In genomic region chr2:223101340-223102039, GRCh38 we compare ENCODE assay signal across 8 cellular contexts. TPM values are rescaled to one million over a fixed set of nuclear protein-coding genes. Genes with fewer than 3 reads are reported as not detected.
DNase-seq lines count a peak whose midpoint lies in the region; ATAC-seq and TF ChIP-seq lines count a peak whose summit lies in the region.

No MANE protein-coding gene starts in this region.

- H3K27ac ChIP-seq in left ventricle myocardium inferior (replicated peaks) = peak overlapping the region; percentile 47
- no peak overlapping the region for H3K27ac ChIP-seq in upper lobe of left lung

- ATAC-seq in GM19452 (IDR thresholded peaks at IDR 0.05; ENCODE audit: unreplicated experiment) = peak; percentile 68
- ATAC-seq in HG03432 (IDR thresholded peaks at IDR 0.05; ENCODE audit: unreplicated experiment) = peak; percentile 86
- ATAC-seq in upper lobe of left lung (ENCODE audit: low FRiP score in 2 of 2) = peak; percentile 38 to 62
- ATAC-seq in activated CD8-positive, alpha-beta T cell treated with anti-CD3 and anti-CD28 coated beads, Interleukin-2, amount 10 ng/mL, durations not matched to agents 7 days and 5 days = no peak

- CTCF ChIA-PET in activated CD8-positive, alpha-beta T cell treated with anti-CD3 and anti-CD28 coated beads, Interleukin-2, amount 10 ng/mL, durations not matched to agents 7 days and 5 days (lab: Charles Lee) = interaction anchor here (1.6 kb wide), 1 partner anchor 129 kb away, joined by 5 read pairs; no protein-coding TSS in a partner anchor

- 48 to 51% methylated on average over 4 of the region's 4 CpGs for WGBS in upper lobe of left lung, 2 donors

- no peaks in the 10 kb centered on the region for H3K9me3 Mint-ChIP-seq in activated CD8-positive, alpha-beta T cell treated with anti-CD3 and anti-CD28 coated beads, Interleukin-2, amount 10 ng/mL, durations not matched to agents 7 days and 5 days (ENCODE audit: insufficient read depth)

- no peak for TF ChIP-seq POLR2A in upper lobe of left lung (IDR thresholded peaks at IDR 0.05)

- no peaks in the 10 kb centered on the region for H3K27me3 Mint-ChIP-seq in activated CD8-positive, alpha-beta T cell treated with anti-CD3 and anti-CD28 coated beads, Interleukin-2, amount 10 ng/mL, durations not matched to agents 7 days and 5 days (ENCODE audit: low read depth)

- no peak overlapping the region for H3K27ac Mint-ChIP-seq in activated CD8-positive, alpha-beta T cell treated with anti-CD3 and anti-CD28 coated beads, Interleukin-2, amount 10 ng/mL, durations not matched to agents 7 days and 5 days

- H3K4me1 Mint-ChIP-seq in activated CD8-positive, alpha-beta T cell treated with anti-CD3 and anti-CD28 coated beads, Interleukin-2, amount 10 ng/mL, durations not matched to agents 7 days and 5 days (ENCODE audit: low read depth) = no peaks in the 10 kb centered on the region

- H3K9me3 ChIP-seq in left ventricle myocardium inferior (replicated peaks) = no peaks in the 10 kb centered on the region
- no peaks in the 10 kb centered on the region for H3K9me3 ChIP-seq in upper lobe of left lung

- POLR2A ChIA-PET in activated CD8-positive, alpha-beta T cell treated with anti-CD3 and anti-CD28 coated beads, Interleukin-2, amount 10 ng/mL, durations not matched to agents 7 days and 5 days (lab: Charles Lee) = no interaction called here

- no peak for TF ChIP-seq EP300 in upper lobe of left lung (IDR thresholded peaks at IDR 0.05)

- no peak overlapping the region for H3K4me3 Mint-ChIP-seq in activated CD8-positive, alpha-beta T cell treated with anti-CD3 and anti-CD28 coated beads, Interleukin-2, amount 10 ng/mL, durations not matched to agents 7 days and 5 days

- peak; percentile 58 for DNase-seq in DMS153 treated with DMSO at 0.1 percent for 48 hours (lab: John Stamatoyannopoulos, UW; ENCODE audit: unreplicated experiment)
- peak; percentile 66 for DNase-seq in SHP77 treated with DMSO at 0.1 percent for 48 hours (lab: John Stamatoyannopoulos, UW)
- no peak for DNase-seq in left ventricle myocardium inferior
- DNase-seq in upper lobe of left lung = no peak
- DNase-seq in stimulated activated CD4-positive, alpha-beta T cell treated with anti-CD3 and anti-CD28 coated beads, Interleukin-12 subunit alpha, Interleukin-12 subunit beta, amount 100 ng/mL, for 4 hours = no peak
- no peak for DNase-seq in activated CD8-positive, alpha-beta T cell treated with anti-CD3 and anti-CD28 coated beads, Interleukin-2, amount 10 ng/mL, durations not matched to agents 7 days and 5 days

- H3K36me3 Mint-ChIP-seq in activated CD8-positive, alpha-beta T cell treated with anti-CD3 and anti-CD28 coated beads, Interleukin-2, amount 10 ng/mL, durations not matched to agents 7 days and 5 days (ENCODE audit: low read depth) = no peaks in the 10 kb centered on the region

- H3K36me3 ChIP-seq in left ventricle myocardium inferior = no peaks in the 10 kb centered on the region
- H3K36me3 ChIP-seq in upper lobe of left lung = no peaks in the 10 kb centered on the region

- intact Hi-C loops in left ventricle myocardium inferior (cut with micrococcal nuclease) = no loop called here

- no peaks in the 10 kb centered on the region for H3K27me3 ChIP-seq in left ventricle myocardium inferior (ENCODE audit: low read depth)
- no peaks in the 10 kb centered on the region for H3K27me3 ChIP-seq in upper lobe of left lung

- TF ChIP-seq CTCF in left ventricle myocardium inferior (IDR thresholded peaks at IDR 0.05; ENCODE audit: borderline replicate concordance) = peak; percentile 57
- TF ChIP-seq CTCF in upper lobe of left lung (IDR thresholded peaks at IDR 0.05) = peak in 4 of 6 experiments; percentile 16 to 27 (median 24)

- H3K4me1 ChIP-seq in left ventricle myocardium inferior = peaks cover 25% of the 10 kb centered on the region
- peaks cover 0 to 6% (median 3%) of the 10 kb centered on the region in 4 donors for H3K4me1 ChIP-seq in upper lobe of left lung

- no peak overlapping the region for H3K4me3 ChIP-seq in left ventricle myocardium inferior
- H3K4me3 ChIP-seq in upper lobe of left lung = no peak overlapping the region

RNA-seq across cellular contexts. Expression of gene KCNE4, which starts 49.5 kb away (rescaled TPM):
- total RNA-seq in left ventricle myocardium inferior (3.1 TPM), upper lobe of left lung (1 to 10 TPM in 2 of 6 donors, under 1 TPM in 3, not detected in 1; 0.20 to 1.9 (median 0.89) TPM)
- not detected for total RNA-seq in activated CD8-positive, alpha-beta T cell treated with anti-CD3 and anti-CD28 coated beads, Interleukin-2, amount 10 ng/mL, durations not matched to agents 7 days and 5 days

Comparison
In these comparisons a context has a peak if more than half of its experiments do, and no peak if none do; other contexts are left out.
1. DNase-seq: peak in DMS153 treated with DMSO at 0.1 percent for 48 hours (single experiment) and SHP77 treated with DMSO at 0.1 percent for 48 hours (single experiment); none in left ventricle myocardium inferior (single experiment), upper lobe of left lung (0 of 2), stimulated activated CD4-positive, alpha-beta T cell treated with anti-CD3 and anti-CD28 coated beads, Interleukin-12 subunit alpha, Interleukin-12 subunit beta, amount 100 ng/mL, for 4 hours (single experiment) and activated CD8-positive, alpha-beta T cell treated with anti-CD3 and anti-CD28 coated beads, Interleukin-2, amount 10 ng/mL, durations not matched to agents 7 days and 5 days (single experiment).